ENCODE assay signal across 1 cellular context in the genomic region with DNA sequence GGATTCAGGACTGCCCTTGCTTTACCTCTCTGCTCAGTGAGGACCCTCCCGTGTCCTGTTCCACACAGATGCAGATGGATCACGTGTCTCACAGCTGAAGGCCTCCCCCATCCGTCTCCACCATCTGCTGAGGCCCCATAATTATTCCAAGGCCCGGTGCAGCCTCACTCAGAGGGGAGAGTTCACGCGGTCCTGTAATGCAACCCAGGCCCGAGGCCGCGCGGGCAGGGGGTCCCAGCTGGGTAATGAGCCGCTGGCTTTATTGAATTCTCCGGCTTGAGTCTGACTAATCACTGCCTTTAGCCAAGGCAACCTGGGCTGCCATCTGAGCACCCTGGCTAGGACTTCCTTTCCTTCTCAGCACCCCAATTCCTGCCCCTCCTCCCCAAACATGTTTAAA.
TF ChIP-seq lines count a peak whose summit lies in the region.

No MANE protein-coding gene starts in this region.

TF ChIP-seq in H1, 55 proteins besides CTCF, POLR2A, EP300 and RAD21:
- TF ChIP-seq TCF12 (IDR thresholded peaks at IDR 0.05; ENCODE audit: low read depth, low read length) (no peak), ZNF274 (IDR thresholded peaks at IDR 0.05; ENCODE audit: borderline replicate concordance, extremely low read depth, low read length) (no peak), JUND (IDR thresholded peaks at IDR 0.05; ENCODE audit: low read length) (no peak), CTBP2 (IDR thresholded peaks at IDR 0.05; ENCODE audit: borderline replicate concordance, insufficient read depth, insufficient read length, low read length) (no peak), RNF2 (IDR thresholded peaks at IDR 0.05; ENCODE audit: borderline replicate concordance, low read depth, low read length, missing control alignments, poor library complexity, severe bottlenecking) (no peak), CBX8 (IDR thresholded peaks at IDR 0.05; ENCODE audit: borderline replicate concordance, low read depth, low read length) (no peak), RXRA (IDR thresholded peaks at IDR 0.05; ENCODE audit: insufficient read depth, low read depth, low read length) (no peak), FOSL1 (IDR thresholded peaks at IDR 0.05; ENCODE audit: insufficient read depth, low read depth, low read length) (no peak), CHD2 (IDR thresholded peaks at IDR 0.05; ENCODE audit: low read length) (no peak)
